15 cellular contexts compared by ENCODE assay signal in the genomic region with DNA sequence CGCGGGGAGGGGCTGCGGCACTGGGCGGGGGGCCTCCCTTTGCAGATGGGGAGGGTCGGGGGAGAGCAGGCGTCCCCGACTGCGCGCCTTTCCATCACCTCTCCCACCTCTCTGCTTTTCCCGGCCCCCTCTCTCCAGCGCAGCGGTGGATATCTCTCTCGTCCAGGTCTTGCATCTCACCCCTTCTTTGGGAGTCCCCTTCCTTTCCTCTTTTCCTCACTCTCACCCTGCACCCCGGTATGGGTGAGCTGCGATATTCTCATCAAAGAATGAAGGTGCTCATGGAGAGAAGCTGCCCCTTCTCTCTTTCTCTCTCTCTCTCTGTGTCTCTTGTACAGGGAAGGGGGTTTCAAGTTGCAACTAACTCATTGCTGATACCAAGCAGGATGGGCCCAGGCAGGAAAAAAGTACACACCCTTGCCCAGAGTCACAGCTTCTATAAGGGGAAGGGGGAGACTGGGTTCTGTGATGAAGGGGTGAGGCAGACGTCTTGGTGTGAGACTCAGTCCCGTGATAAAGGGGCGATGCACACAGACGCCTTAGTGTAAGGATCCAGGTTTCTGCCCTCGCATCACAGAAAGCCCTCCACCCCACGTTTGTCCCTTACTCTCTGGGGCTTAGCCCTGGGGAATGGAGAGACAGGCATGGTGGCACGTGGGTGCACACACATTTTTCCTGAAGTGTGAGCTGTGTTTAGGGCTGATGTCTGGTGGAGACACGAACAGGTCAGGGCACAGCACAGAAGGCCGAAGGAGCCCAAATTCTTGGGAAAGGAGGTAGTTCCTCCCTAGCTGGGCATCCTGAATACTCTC.
DNase-seq lines count a peak whose midpoint lies in the region; ATAC-seq and TF ChIP-seq lines count a peak whose summit lies in the region.
"Had no signal": no experiment of that assay in that cellular context is flagged by ENCODE, and none has a peak within 500 bp of the region (broad histone marks: within the 10 kb centered on the region; RNA-seq: fewer than 3 reads in every experiment).

No MANE protein-coding gene starts in this region.

- intact Hi-C loops in activated CD8-positive, alpha-beta T cell treated with anti-CD3 and anti-CD28 coated beads for 36 hours (cut with micrococcal nuclease), result no loop called here

- H3K36me3 ChIP-seq in H7 (replicated peaks; ENCODE audit: control insufficient read depth, insufficient read depth, low read length), result no peaks in the 10 kb centered on the region; the same call in 1 of the 2 replicates
- H3K36me3 ChIP-seq in neuron (ENCODE audit: insufficient read depth, low read length), result no peaks in the 10 kb centered on the region

- H3K27me3 Mint-ChIP-seq in activated CD8-positive, alpha-beta T cell treated with anti-CD3 and anti-CD28 coated beads for 36 hours, result peaks cover 31% of the 10 kb centered on the region

- H2AFZ ChIP-seq in neuron (ENCODE audit: low read depth, low read length), result no peak overlapping the region

- no peaks in the 10 kb centered on the region for H3K36me3 Mint-ChIP-seq in activated CD8-positive, alpha-beta T cell treated with anti-CD3 and anti-CD28 coated beads for 36 hours (ENCODE audit: low read depth)
- H3K36me3 Mint-ChIP-seq: CD4-positive, CD25-positive, alpha-beta regulatory T cell had no signal

- peaks cover 8% of the 10 kb centered on the region for H3K4me1 Mint-ChIP-seq in activated CD8-positive, alpha-beta T cell treated with anti-CD3 and anti-CD28 coated beads for 36 hours (ENCODE audit: low read depth)

- H3K27me3 ChIP-seq in H7 (ENCODE audit: control insufficient read depth, insufficient read depth, low read length), result peaks cover 47% of the 10 kb centered on the region
- peaks cover 18% of the 10 kb centered on the region for H3K27me3 ChIP-seq in neuron (ENCODE audit: insufficient read depth, low read length)

- H3K4me3 ChIP-seq in H7 (ENCODE audit: insufficient read depth, low read depth, low read length), result peak overlapping the region; percentile 19; the same call in 1 of the 2 replicates
- peak overlapping the region; percentile 25 for H3K4me3 ChIP-seq in iPS-11a (ENCODE audit: low read depth, low read length)
- peak overlapping the region; percentile 35 for H3K4me3 ChIP-seq in neuron (ENCODE audit: low read length)

- no peaks in the 10 kb centered on the region for H3K9me3 ChIP-seq in neuron (ENCODE audit: low read length)

- CTCF ChIA-PET in activated CD8-positive, alpha-beta T cell treated with anti-CD3 and anti-CD28 coated beads for 36 hours (lab: Charles Lee), result no interaction called here
- CTCF ChIA-PET in GM10248 (lab: Yijun Ruan, JAX), result no interaction called here

- no peak overlapping the region for H3K27ac Mint-ChIP-seq in activated CD8-positive, alpha-beta T cell treated with anti-CD3 and anti-CD28 coated beads for 36 hours
- H3K27ac Mint-ChIP-seq: T-helper 2 cell treated with Interferon-gamma antibody and Interleukin-4, amounts not matched to agents 5 μg/mL and 100 μg/mL, for 36 hours had no signal

- in situ Hi-C loops in G401 (cut with HindIII; ENCODE audit: low sequenced_read_pairs), result no loop called here

- POLR2A ChIA-PET in activated CD8-positive, alpha-beta T cell treated with anti-CD3 and anti-CD28 coated beads for 36 hours (lab: Charles Lee), result no interaction called here
- POLR2A ChIA-PET in GM10248 (lab: Yijun Ruan, JAX), result no interaction called here

- ATAC-seq in activated CD8-positive, alpha-beta T cell treated with anti-CD3 and anti-CD28 coated beads for 36 hours, result no peak
- ATAC-seq in HG03565 (IDR thresholded peaks at IDR 0.05; ENCODE audit: unreplicated experiment), result no peak

- H3K9me3 Mint-ChIP-seq in activated CD8-positive, alpha-beta T cell treated with anti-CD3 and anti-CD28 coated beads for 36 hours, result no peaks in the 10 kb centered on the region
- H3K9me3 Mint-ChIP-seq: CD4-positive, CD25-positive, alpha-beta regulatory T cell; T-helper 2 cell treated with Interferon-gamma antibody and Interleukin-4, amounts not matched to agents 5 μg/mL and 100 μg/mL, for 36 hours had no signal

- peaks cover 12% of the 10 kb centered on the region for H3K4me1 ChIP-seq in neuron (ENCODE audit: insufficient read depth, low read length)

- no peak for TF ChIP-seq CTCF in activated CD8-positive, alpha-beta T cell treated with anti-CD3 and anti-CD28 coated beads for 36 hours (IDR thresholded peaks at IDR 0.05)
- no peak for TF ChIP-seq CTCF in GM10248 (IDR thresholded peaks at IDR 0.05; ENCODE audit: control extremely low read depth, extremely low read depth, low read depth, missing control alignments)

- DNase-seq in H7 (no peak), GM10248 (ENCODE audit: extremely low spot score) (no peak), Ammon's horn (ENCODE audit: low spot score) (no peak), G401 (ENCODE audit: low spot score) (no peak)
- DNase-seq in activated CD8-positive, alpha-beta T cell treated with anti-CD3 and anti-CD28 coated beads for 36 hours, result no peak
- DNase-seq: CD4-positive, CD25-positive, alpha-beta regulatory T cell; GOT3; islet precursor cell; NCI-H187; NCI-H69; RPMI8226 had no signal

- H3K4me3 Mint-ChIP-seq in activated CD8-positive, alpha-beta T cell treated with anti-CD3 and anti-CD28 coated beads for 36 hours, result peak overlapping the region; percentile 29
- H3K4me3 Mint-ChIP-seq: T-helper 2 cell treated with Interferon-gamma antibody and Interleukin-4, amounts not matched to agents 5 μg/mL and 100 μg/mL, for 36 hours had no signal
